Comparison of ENCODE assay signal across 15 cellular contexts in the genomic region with DNA sequence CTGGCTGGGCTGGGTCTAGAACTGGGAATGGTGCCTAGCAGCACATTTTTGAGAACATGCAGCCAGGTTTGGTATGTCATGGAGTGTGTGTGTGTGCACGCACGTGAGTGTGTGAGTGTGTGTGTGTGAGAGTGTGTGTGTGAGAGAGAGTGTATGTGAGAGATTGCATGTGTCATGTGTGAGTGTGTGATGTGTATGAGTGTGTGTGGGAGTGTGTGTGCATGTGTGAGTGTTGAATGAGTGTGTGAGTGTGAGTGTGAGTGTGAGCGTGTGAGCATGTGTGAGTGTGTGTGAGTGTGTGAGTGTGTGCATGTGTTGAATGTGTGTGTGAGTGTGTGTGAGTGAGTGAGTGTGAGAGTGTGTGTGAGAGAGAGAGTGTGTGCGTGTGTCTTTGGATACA.
"Had no signal": no experiment of that assay in that cellular context is flagged by ENCODE, and none has a peak within 500 bp of the region (broad histone marks: within the 10 kb centered on the region; RNA-seq: fewer than 3 reads in every experiment).

No MANE protein-coding gene starts in this region.

- H3K4me1 ChIP-seq: body of pancreas had no signal

- H3K4me3 ChIP-seq: body of pancreas, dorsolateral prefrontal cortex, hepatocyte, thyroid gland had no signal

- H3K27me3 ChIP-seq: body of pancreas, dorsolateral prefrontal cortex, hepatocyte, thyroid gland had no signal

- H3K27ac Mint-ChIP-seq: natural killer cell treated with Interleukin-12 subunit alpha and Interleukin-12 subunit beta and Interleukin-15 and Interleukin-18, amount 100 ng/mL, for 72 hours had no signal

- H3K4me3 Mint-ChIP-seq: activated T-cell treated with anti-CD3 and anti-CD28 coated beads, Interleukin-2, amount 50 U/mL, for 4 hours; natural killer cell treated with Interleukin-12 subunit alpha and Interleukin-12 subunit beta and Interleukin-15 and Interleukin-18, amount 100 ng/mL, for 72 hours had no signal

- H3K9me3 Mint-ChIP-seq: activated T-cell treated with anti-CD3 and anti-CD28 coated beads, Interleukin-2, amount 50 U/mL, for 4 hours; natural killer cell treated with Interleukin-12 subunit alpha and Interleukin-12 subunit beta and Interleukin-15 and Interleukin-18, amount 100 ng/mL, for 72 hours had no signal

- H3K36me3 ChIP-seq: thyroid gland, WERI-Rb-1 had no signal

- H3K27ac ChIP-seq: body of pancreas, dorsolateral prefrontal cortex, epithelial cell of prostate, hepatocyte, thyroid gland, WERI-Rb-1 had no signal

- ATAC-seq: activated T-cell treated with anti-CD3 and anti-CD28 coated beads, Interleukin-2, amount 50 U/mL, for 4 hours; body of pancreas; left cardiac atrium; natural killer cell treated with Interleukin-12 subunit alpha and Interleukin-12 subunit beta and Interleukin-15 and Interleukin-18, amount 100 ng/mL, for 72 hours had no signal

- DNase-seq: activated CD8-positive, alpha-beta memory T cell treated with anti-CD3 and anti-CD28 coated beads, Interleukin-2, amount 50 U/mL, for 4 hours; activated naive CD4-positive, alpha-beta T cell treated with anti-CD3 and anti-CD28 coated beads, Interleukin-2, amount 50 U/mL, for 16 hours; activated T-cell treated with anti-CD3 and anti-CD28 coated beads, Interleukin-2, amount 50 U/mL, for 4 hours; body of pancreas; central memory CD4-positive, alpha-beta T cell; dorsolateral prefrontal cortex; foreskin fibroblast; left cardiac atrium; posterior cingulate gyrus; stimulated activated CD8-positive, alpha-beta memory T cell treated with anti-CD3 and anti-CD28 coated beads, Interleukin-4, amount 100 ng/mL, for 48 hours; thyroid gland; WERI-Rb-1 had no signal

- H3K9me3 ChIP-seq: body of pancreas, thyroid gland had no signal
